1 cellular context compared by ENCODE assay signal in genomic region chr15:75900577-75900976, GRCh38.
TF ChIP-seq lines count a peak whose summit lies in the region.

No MANE protein-coding gene starts in this region.

TF ChIP-seq in SK-N-SH, 30 proteins besides CTCF, POLR2A, EP300 and RAD21:
- TF ChIP-seq, protein P1, sequence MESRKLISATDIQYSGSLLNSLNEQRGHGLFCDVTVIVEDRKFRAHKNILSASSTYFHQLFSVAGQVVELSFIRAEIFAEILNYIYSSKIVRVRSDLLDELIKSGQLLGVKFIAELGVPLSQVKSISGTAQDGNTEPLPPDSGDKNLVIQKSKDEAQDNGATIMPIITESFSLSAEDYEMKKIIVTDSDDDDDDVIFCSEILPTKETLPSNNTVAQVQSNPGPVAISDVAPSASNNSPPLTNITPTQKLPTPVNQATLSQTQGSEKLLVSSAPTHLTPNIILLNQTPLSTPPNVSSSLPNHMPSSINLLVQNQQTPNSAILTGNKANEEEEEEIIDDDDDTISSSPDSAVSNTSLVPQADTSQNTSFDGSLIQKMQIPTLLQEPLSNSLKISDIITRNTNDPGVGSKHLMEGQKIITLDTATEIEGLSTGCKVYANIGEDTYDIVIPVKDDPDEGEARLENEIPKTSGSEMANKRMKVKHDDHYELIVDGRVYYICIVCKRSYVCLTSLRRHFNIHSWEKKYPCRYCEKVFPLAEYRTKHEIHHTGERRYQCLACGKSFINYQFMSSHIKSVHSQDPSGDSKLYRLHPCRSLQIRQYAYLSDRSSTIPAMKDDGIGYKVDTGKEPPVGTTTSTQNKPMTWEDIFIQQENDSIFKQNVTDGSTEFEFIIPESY (IDR thresholded peaks at IDR 0.05; ENCODE audit: borderline replicate concordance, low read depth) = no peak
- TF ChIP-seq TCF12 (IDR thresholded peaks at IDR 0.05) = no peak
- TF ChIP-seq GABPA (IDR thresholded peaks at IDR 0.05; ENCODE audit: low read depth) = no peak
